In genomic region chr17:43839670-43840101, GRCh38 we compare ENCODE assay signal across 11 cellular contexts. TPM values are rescaled to one million over a fixed set of nuclear protein-coding genes. Genes with fewer than 3 reads are reported as not detected.
DNase-seq lines count a peak whose midpoint lies in the region; ATAC-seq and TF ChIP-seq lines count a peak whose summit lies in the region.
"Had no signal": no experiment of that assay in that cellular context is flagged by ENCODE, and none has a peak within 500 bp of the region (broad histone marks: within the 10 kb centered on the region; RNA-seq: fewer than 3 reads in every experiment).

No MANE protein-coding gene starts in this region.

- H3K27me3 ChIP-seq in RWPE2 (ENCODE audit: insufficient read depth, poor library complexity, severe bottlenecking), result no peaks in the 10 kb centered on the region
- H3K27me3 ChIP-seq in liver (ENCODE audit: control insufficient read depth in 4 of 4, insufficient read depth in 4 of 4, low read length in 3 of 4), result no peaks in the 10 kb centered on the region

- TF ChIP-seq RAD21 in liver (IDR thresholded peaks at IDR 0.05), result no peak

- H3K4me1 ChIP-seq in RWPE2 (ENCODE audit: insufficient read depth, poor library complexity, severe bottlenecking), result peaks cover 3% of the 10 kb centered on the region
- H3K4me1 ChIP-seq in liver (ENCODE audit: control insufficient read depth in 4 of 4, insufficient read depth in 4 of 4, low read length in 3 of 4), result peaks cover 0 to 4% (median 1%) of the 10 kb centered on the region in 4 donors

- 26% methylated on average over 7 of the region's 7 CpGs for WGBS in liver

- no peaks in the 10 kb centered on the region for H3K36me3 ChIP-seq in RWPE2 (ENCODE audit: low read depth)
- H3K36me3 ChIP-seq in liver (ENCODE audit: control insufficient read depth in 4 of 4, insufficient read depth in 3 of 4, low read depth in 1 of 4, low read length in 3 of 4), result no peaks in the 10 kb centered on the region

- no peak for TF ChIP-seq CTCF in RWPE2 (IDR thresholded peaks at IDR 0.05; ENCODE audit: poor library complexity, severe bottlenecking)
- TF ChIP-seq CTCF in liver (IDR thresholded peaks at IDR 0.05; ENCODE audit: low read depth, low read length, missing input control), result no peak

- H3K27ac ChIP-seq in RWPE2 (ENCODE audit: poor library complexity, severe bottlenecking), result no peak overlapping the region
- no peak overlapping the region for H3K27ac ChIP-seq in liver (ENCODE audit: low read depth in 1 of 2, low read length in 2 of 2)

- no peaks in the 10 kb centered on the region for H3K9me3 ChIP-seq in RWPE2 (ENCODE audit: severe bottlenecking)
- H3K9me3 ChIP-seq in liver (ENCODE audit: control insufficient read depth in 4 of 4, low read length in 3 of 4), result no peaks in the 10 kb centered on the region

- H3K9ac ChIP-seq in liver (ENCODE audit: low read depth in 1 of 2, low read length in 2 of 2), result no peak overlapping the region

- ATAC-seq in RWPE2 (ENCODE audit: low read depth) (peak; percentile 92), GM21717 (IDR thresholded peaks at IDR 0.05; ENCODE audit: unreplicated experiment) (no peak), GM21528 (IDR thresholded peaks at IDR 0.05; ENCODE audit: low FRiP score, unreplicated experiment) (no peak)
- ATAC-seq: stimulated activated naive CD8-positive, alpha-beta T cell treated with anti-CD3 and anti-CD28 coated beads, Interleukin-15, Interleukin-2, amounts not matched to agents 100 U/mL and 50 U/mL, for 24 hours had no signal

- DNase-seq in DMS153 (lab: John Stamatoyannopoulos, UW) (peak; percentile 92), NCI-H187 treated with DMSO at 0.1 percent for 48 hours (lab: John Stamatoyannopoulos, UW) (peak; percentile 74), RWPE2 (ENCODE audit: low spot score) (no peak), HK-2 (ENCODE audit: unreplicated experiment) (no peak), putamen (ENCODE audit: low spot score) (no peak)
- DNase-seq: activated naive CD4-positive, alpha-beta T cell; stimulated activated naive CD8-positive, alpha-beta T cell treated with anti-CD3 and anti-CD28 coated beads, Interleukin-15, Interleukin-2, amounts not matched to agents 100 U/mL and 50 U/mL, for 24 hours had no signal

- H3K4me3 ChIP-seq in RWPE2 (ENCODE audit: severe bottlenecking) (no peak overlapping the region), liver (ENCODE audit: low read depth in 1 of 3, low read length in 3 of 3) (no peak overlapping the region)

TF ChIP-seq in liver, 16 proteins besides CTCF, POLR2A, EP300 and RAD21:
- TF ChIP-seq RXRA (IDR thresholded peaks at IDR 0.05) (peak in 1 of 2 donors; percentile 57), MAX (IDR thresholded peaks at IDR 0.05) (no peak), HNF4G (IDR thresholded peaks at IDR 0.05) (no peak), ZBTB33 (IDR thresholded peaks at IDR 0.05) (no peak), ATF3 (IDR thresholded peaks at IDR 0.05) (no peak), FOXA2 (IDR thresholded peaks at IDR 0.05) (no peak), JUND (IDR thresholded peaks at IDR 0.05) (no peak), HNF4A (conservative IDR thresholded peaks at IDR 0.05) (peak in 1 of 2 donors; percentile 60), TAF1 (conservative IDR thresholded peaks at IDR 0.05) (no peak), SP1 (IDR thresholded peaks at IDR 0.05) (no peak), NR2F2 (IDR thresholded peaks at IDR 0.05) (no peak), REST (IDR thresholded peaks at IDR 0.05) (peak; percentile 33), FOXA1 (IDR thresholded peaks at IDR 0.05) (no peak), GABPA (IDR thresholded peaks at IDR 0.05 in 1 of 2, conservative IDR thresholded peaks at IDR 0.05 in 1 of 2) (peak in 1 of 2 donors; percentile 67), YY1 (IDR thresholded peaks at IDR 0.05) (peak; percentile 65), EGR1 (IDR thresholded peaks at IDR 0.05; ENCODE audit: low read depth in 2 of 2) (no peak)

RNA-seq across cellular contexts. Expression of gene MPP3, which starts 6.7 kb away (rescaled TPM):
- 1 to 10 TPM in 1 of 2 donors, under 1 TPM in 1; 0.23 to 1.3 TPM for total RNA-seq in liver
- polyA plus RNA-seq in liver, result under 1 TPM; 0.63 to 0.82 TPM

RNA-seq across cellular contexts. Expression of gene CD300LG, which starts 7.3 kb away (rescaled TPM):
- total RNA-seq in liver, result under 1 TPM; 0.14 to 0.17 TPM
- polyA plus RNA-seq in liver, result under 1 TPM; 0.24 to 0.58 TPM

RNA-seq across cellular contexts. Expression of gene CFAP97D1, which starts 59.5 kb away (rescaled TPM):
- under 1 TPM in 1 of 2 donors, not detected in 1; 0.08 TPM for total RNA-seq in liver
- polyA plus RNA-seq in liver, result not detected
- total RNA-seq: skeletal muscle tissue had no signal

Comparison
In these comparisons a context has a peak if more than half of its experiments do, and no peak if none do; other contexts are left out.
1. DNase-seq: peak in DMS153 (single experiment) and NCI-H187 treated with DMSO at 0.1 percent for 48 hours (single experiment); none in RWPE2 (single experiment), HK-2 (single experiment) and putamen (single experiment).